In genomic region chr6:37546141-37546871, GRCh38 we compare ENCODE assay signal across 19 cellular contexts. TPM values are rescaled to one million over a fixed set of nuclear protein-coding genes. Genes with fewer than 3 reads are reported as not detected.
DNase-seq lines count a peak whose midpoint lies in the region; ATAC-seq and TF ChIP-seq lines count a peak whose summit lies in the region.
"Had no signal": no experiment of that assay in that cellular context is flagged by ENCODE, and none has a peak within 500 bp of the region (broad histone marks: within the 10 kb centered on the region; RNA-seq: fewer than 3 reads in every experiment).

No MANE protein-coding gene starts in this region.

- intact Hi-C loops in sigmoid colon (cut with DNase I) = no loop called here

- TF ChIP-seq CTCF in epithelial cell of proximal tubule (conservative IDR thresholded peaks at IDR 0.05; ENCODE audit: low read depth, low read length) (peak; percentile 17), sigmoid colon (IDR thresholded peaks at IDR 0.05) (no peak)

- 73 to 74% methylated on average over 9 of the region's 9 CpGs for WGBS in sigmoid colon, 2 donors

- no peak overlapping the region for H3K4me3 ChIP-seq in epithelial cell of proximal tubule (ENCODE audit: low read depth, low read length)
- H3K4me3 ChIP-seq in sigmoid colon = no peak overlapping the region
- H3K4me3 ChIP-seq: thyroid gland had no signal

- no peak for ATAC-seq in stimulated activated naive CD8-positive, alpha-beta T cell treated with anti-CD3 and anti-CD28 coated beads, Interleukin-15, Interleukin-2, amounts not matched to agents 100 U/mL and 50 U/mL, for 24 hours
- ATAC-seq in stimulated activated naive CD8-positive, alpha-beta T cell treated with anti-CD3 and anti-CD28 coated beads, Interleukin-15, amount 100 ng/mL, for 72 hours = no peak
- ATAC-seq in stimulated activated naive B cell treated with anti-CD40 and anti-IgM and Interleukin-4, amounts not matched to agents 10 μg/mL and 1 μg/mL and 100 μg/mL, for 72 hours (replicated peaks) = no peak
- no peak for ATAC-seq in GM21515 (IDR thresholded peaks at IDR 0.05; ENCODE audit: unreplicated experiment)
- ATAC-seq: activated naive CD8-positive, alpha-beta T cell treated with anti-CD3 and anti-CD28 coated beads, Interleukin-2, amount 50 U/mL, for 24 hours; left colon had no signal

- no peaks in the 10 kb centered on the region for H3K9me3 Mint-ChIP-seq in stimulated activated naive CD8-positive, alpha-beta T cell treated with anti-CD3 and anti-CD28 coated beads, Interleukin-15, amount 100 ng/mL, for 72 hours
- H3K9me3 Mint-ChIP-seq in stimulated activated naive B cell treated with anti-CD40 and anti-IgM and Interleukin-4, amounts not matched to agents 10 μg/mL and 1 μg/mL and 100 μg/mL, for 72 hours = no peaks in the 10 kb centered on the region
- H3K9me3 Mint-ChIP-seq: activated naive CD8-positive, alpha-beta T cell treated with anti-CD3 and anti-CD28 coated beads, Interleukin-2, amount 50 U/mL, for 24 hours; HFFc6 had no signal

- peak; percentile 37 for DNase-seq in stimulated activated naive CD8-positive, alpha-beta T cell treated with anti-CD3 and anti-CD28 coated beads, Interleukin-15, Interleukin-2, amounts not matched to agents 100 U/mL and 50 U/mL, for 24 hours
- no peak for DNase-seq in stimulated activated naive CD8-positive, alpha-beta T cell treated with anti-CD3 and anti-CD28 coated beads, Interleukin-15, amount 100 ng/mL, for 72 hours
- DNase-seq in NCI-H69 (lab: John Stamatoyannopoulos, UW) (peak; percentile 28), epithelial cell of proximal tubule (ENCODE audit: low read depth) (no peak), SKM-1 treated with dmso at 0.1 percent for 144 hours (lab: John Stamatoyannopoulos, UW; ENCODE audit: unreplicated experiment) (no peak), sigmoid colon (no peak)
- DNase-seq in stimulated activated naive B cell treated with anti-CD40 and anti-IgM and Interleukin-4, amounts not matched to agents 10 μg/mL and 1 μg/mL and 100 μg/mL, for 72 hours = no peak
- DNase-seq: activated CD4-positive, CD25-positive, alpha-beta regulatory T cell treated with anti-CD3 and anti-CD28 coated beads, Interleukin-2, amount 50 U/mL, for 72 hours; activated naive CD8-positive, alpha-beta T cell treated with anti-CD3 and anti-CD28 coated beads, Interleukin-2, amount 50 U/mL, for 24 hours; HFFc6; left colon; NCI-H1092 treated with DMSO at 0.1 percent for 48 hours; NCI-H2171; occipital lobe; Right ventricle myocardium superior; stimulated activated CD4-positive, alpha-beta T cell treated with anti-CD3 and anti-CD28 coated beads, Interleukin-2, amount 100 ng/mL, for 48 hours; T-helper 2 cell; thyroid gland had no signal

- peaks cover 0 to 8% (median 0%) of the 10 kb centered on the region in 3 donors for H3K27me3 ChIP-seq in sigmoid colon
- H3K27me3 ChIP-seq: thyroid gland had no signal

- no peak for TF ChIP-seq POLR2A in sigmoid colon (IDR thresholded peaks at IDR 0.05)

- no peaks in the 10 kb centered on the region for H3K36me3 Mint-ChIP-seq in stimulated activated naive B cell treated with anti-CD40 and anti-IgM and Interleukin-4, amounts not matched to agents 10 μg/mL and 1 μg/mL and 100 μg/mL, for 72 hours

- no peak for TF ChIP-seq EP300 in sigmoid colon (IDR thresholded peaks at IDR 0.05)

- H3K4me1 ChIP-seq in sigmoid colon = peaks cover 0 to 4% (median 2%) of the 10 kb centered on the region in 4 donors
- H3K4me1 ChIP-seq: thyroid gland had no signal

- no peaks in the 10 kb centered on the region for H3K36me3 ChIP-seq in sigmoid colon
- H3K36me3 ChIP-seq: thyroid gland had no signal

- H3K9me3 ChIP-seq in sigmoid colon = no peaks in the 10 kb centered on the region
- H3K9me3 ChIP-seq: thyroid gland had no signal

- no peak overlapping the region for H3K4me3 Mint-ChIP-seq in stimulated activated naive CD8-positive, alpha-beta T cell treated with anti-CD3 and anti-CD28 coated beads, Interleukin-15, amount 100 ng/mL, for 72 hours
- H3K4me3 Mint-ChIP-seq in stimulated activated naive B cell treated with anti-CD40 and anti-IgM and Interleukin-4, amounts not matched to agents 10 μg/mL and 1 μg/mL and 100 μg/mL, for 72 hours = no peak overlapping the region
- H3K4me3 Mint-ChIP-seq: activated naive CD8-positive, alpha-beta T cell treated with anti-CD3 and anti-CD28 coated beads, Interleukin-2, amount 50 U/mL, for 24 hours; HFFc6 had no signal

- no peak overlapping the region for H3K27ac ChIP-seq in sigmoid colon
- H3K27ac ChIP-seq: thyroid gland had no signal

- no peak overlapping the region for H3K27ac Mint-ChIP-seq in stimulated activated naive CD8-positive, alpha-beta T cell treated with anti-CD3 and anti-CD28 coated beads, Interleukin-15, amount 100 ng/mL, for 72 hours
- peak overlapping the region; percentile 84 for H3K27ac Mint-ChIP-seq in stimulated activated naive B cell treated with anti-CD40 and anti-IgM and Interleukin-4, amounts not matched to agents 10 μg/mL and 1 μg/mL and 100 μg/mL, for 72 hours
- H3K27ac Mint-ChIP-seq: activated naive CD8-positive, alpha-beta T cell treated with anti-CD3 and anti-CD28 coated beads, Interleukin-2, amount 50 U/mL, for 24 hours; HFFc6 had no signal

- H3K27me3 Mint-ChIP-seq in stimulated activated naive CD8-positive, alpha-beta T cell treated with anti-CD3 and anti-CD28 coated beads, Interleukin-15, amount 100 ng/mL, for 72 hours = no peaks in the 10 kb centered on the region
- H3K27me3 Mint-ChIP-seq in stimulated activated naive B cell treated with anti-CD40 and anti-IgM and Interleukin-4, amounts not matched to agents 10 μg/mL and 1 μg/mL and 100 μg/mL, for 72 hours = no peaks in the 10 kb centered on the region

- H3K4me1 Mint-ChIP-seq in stimulated activated naive CD8-positive, alpha-beta T cell treated with anti-CD3 and anti-CD28 coated beads, Interleukin-15, amount 100 ng/mL, for 72 hours = peaks cover 40% of the 10 kb centered on the region
- H3K4me1 Mint-ChIP-seq in stimulated activated naive B cell treated with anti-CD40 and anti-IgM and Interleukin-4, amounts not matched to agents 10 μg/mL and 1 μg/mL and 100 μg/mL, for 72 hours = peaks cover 60 to 76% of the 10 kb centered on the region in 2 donors

RNA-seq across cellular contexts. Expression of gene CCDC167, which starts 46.6 kb away (rescaled TPM):
- 126 and 136 TPM in 2 replicates for total RNA-seq in epithelial cell of proximal tubule
- 10 to 100 TPM; 16.0 to 36.4 (median 22.0) TPM for total RNA-seq in sigmoid colon
- 10 to 100 TPM; 13.8 to 54.0 (median 30.3) TPM for polyA plus RNA-seq in sigmoid colon

Comparison
In these comparisons a context has a peak if more than half of its experiments do, and no peak if none do; other contexts are left out.
1. DNase-seq: peak in stimulated activated naive CD8-positive, alpha-beta T cell treated with anti-CD3 and anti-CD28 coated beads, Interleukin-15, Interleukin-2, amounts not matched to agents 100 U/mL and 50 U/mL, for 24 hours (single experiment) and NCI-H69 (single experiment); none in stimulated activated naive CD8-positive, alpha-beta T cell treated with anti-CD3 and anti-CD28 coated beads, Interleukin-15, amount 100 ng/mL, for 72 hours (0 of 2), epithelial cell of proximal tubule (single experiment), stimulated activated naive B cell treated with anti-CD40 and anti-IgM and Interleukin-4, amounts not matched to agents 10 μg/mL and 1 μg/mL and 100 μg/mL, for 72 hours (single experiment), SKM-1 treated with dmso at 0.1 percent for 144 hours (single experiment) and sigmoid colon (single experiment).